Comparison of ENCODE assay signal across 8 cellular contexts in the genomic region with DNA sequence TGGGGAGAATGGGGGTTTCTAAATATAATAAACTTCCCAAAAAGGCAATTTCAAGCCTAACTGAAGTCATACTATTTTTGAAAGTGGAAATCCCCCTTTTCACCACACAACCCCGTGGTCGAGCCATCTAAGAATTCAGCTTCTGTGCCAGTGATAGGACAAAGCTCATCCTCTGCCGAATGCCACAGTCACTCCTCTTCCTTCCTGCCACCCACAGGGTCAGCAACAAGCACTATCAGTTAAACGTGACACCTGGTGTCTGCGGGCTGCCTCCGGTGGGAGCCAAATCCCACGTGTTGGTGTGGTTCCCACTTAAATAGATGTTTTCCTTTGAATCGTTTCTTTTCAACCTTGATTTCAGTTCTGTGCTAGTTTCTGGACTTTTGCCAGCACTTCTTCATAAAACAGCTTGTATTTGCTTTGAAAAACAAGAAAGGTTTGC.
DNase-seq lines count a peak whose midpoint lies in the region; ATAC-seq, FAIRE-seq and TF ChIP-seq lines count a peak whose summit lies in the region.

No MANE protein-coding gene starts in this region.

- peak; percentile 17 for DNase-seq in ELR (ENCODE audit: low read depth)
- peak; percentile 83 for DNase-seq in KG1 (lab: John Stamatoyannopoulos, UW)
- peak; percentile 71 to 83 for DNase-seq in activated CD4-positive, alpha-beta T cell treated with anti-CD3 and anti-CD28 coated beads, Interleukin-2, amount 50 U/mL, for 48 hours
- DNase-seq in glomerular visceral epithelial cell (ENCODE audit: extremely low spot score) = peak; percentile 59
- peak; percentile 78 to 84 for DNase-seq in stimulated activated CD8-positive, alpha-beta memory T cell treated with anti-CD3 and anti-CD28 coated beads, Interleukin-7, amount 100 ng/mL, for 4 hours (ENCODE audit: low read depth in 2 of 2)
- no peak for DNase-seq in frontal cortex (ENCODE audit: low spot score in 2 of 2)
- no peak for DNase-seq in glutamatergic neuron

- H3K4me1 Mint-ChIP-seq in glutamatergic neuron (ENCODE audit: low read depth, unreplicated experiment) = no peaks in the 10 kb centered on the region

- TF ChIP-seq CTCF in glutamatergic neuron (IDR thresholded peaks at IDR 0.05; ENCODE audit: partially characterized antibody, unreplicated experiment) = no peak

- ATAC-seq in GM21423 (IDR thresholded peaks at IDR 0.05; ENCODE audit: unreplicated experiment) = peak; percentile 88

- H3K27ac Mint-ChIP-seq in glutamatergic neuron (ENCODE audit: unreplicated experiment) = no peak overlapping the region

- no peaks in the 10 kb centered on the region for H3K36me3 Mint-ChIP-seq in glutamatergic neuron (ENCODE audit: unreplicated experiment)

- no peak for FAIRE-seq in frontal cortex (lab: Jason Lieb, UNC)

- H3K27me3 Mint-ChIP-seq in glutamatergic neuron (ENCODE audit: unreplicated experiment) = no peaks in the 10 kb centered on the region

- H3K4me3 Mint-ChIP-seq in glutamatergic neuron (ENCODE audit: unreplicated experiment) = no peak overlapping the region

- H3K9me3 Mint-ChIP-seq in glutamatergic neuron (ENCODE audit: unreplicated experiment) = no peaks in the 10 kb centered on the region

Comparison
In these comparisons a context has a peak if more than half of its experiments do, and no peak if none do; other contexts are left out.
1. DNase-seq: peak in ELR (single experiment), KG1 (single experiment), activated CD4-positive, alpha-beta T cell treated with anti-CD3 and anti-CD28 coated beads, Interleukin-2, amount 50 U/mL, for 48 hours (2 of 2), glomerular visceral epithelial cell (single experiment) and stimulated activated CD8-positive, alpha-beta memory T cell treated with anti-CD3 and anti-CD28 coated beads, Interleukin-7, amount 100 ng/mL, for 4 hours (2 of 2); none in frontal cortex (0 of 2) and glutamatergic neuron (single experiment).